Comparison of ENCODE assay signal across 1 cellular context in genomic region chr19:46404039-46404883, GRCh38.
TF ChIP-seq lines count a peak whose summit lies in the region.

No MANE protein-coding gene starts in this region.

TF ChIP-seq in HepG2, 621 proteins besides CTCF, POLR2A, EP300 and RAD21 (continued from another document and continues in another):
- TF ChIP-seq ZNF276 (CRISPR knock-in tag; IDR thresholded peaks at IDR 0.05; ENCODE audit: low read depth) = 0 out of 2 replicates have a peak, but pooled peaks have one; percentile 72
- peak; percentile 57 for TF ChIP-seq PHF20 (CRISPR knock-in tag; IDR thresholded peaks at IDR 0.05)
- TF ChIP-seq MAZ (IDR thresholded peaks at IDR 0.05; ENCODE audit: borderline replicate concordance, low read depth, low read length) = no peak
- TF ChIP-seq MAZ (CRISPR knock-in tag; IDR thresholded peaks at IDR 0.05; ENCODE audit: low read depth) = 0 out of 2 replicates have a peak, but pooled peaks have one; percentile 49
- no peak for TF ChIP-seq NR2F6 (IDR thresholded peaks at IDR 0.05)
- peak; percentile 43; the same call in 1 of the 2 replicates for TF ChIP-seq NR2F6 (CRISPR knock-in tag; IDR thresholded peaks at IDR 0.05)
- TF ChIP-seq ZNF513 (CRISPR knock-in tag; conservative IDR thresholded peaks at IDR 0.05) = no peak
- 0 out of 2 replicates have a peak, but pooled peaks have one; percentile 68 for TF ChIP-seq MAF1 (CRISPR knock-in tag; IDR thresholded peaks at IDR 0.05; ENCODE audit: borderline replicate concordance)
- peak; percentile 52; the same call in 1 of the 2 replicates for TF ChIP-seq ZBTB34 (CRISPR knock-in tag; IDR thresholded peaks at IDR 0.05)
- TF ChIP-seq ZZZ3 (CRISPR knock-in tag; IDR thresholded peaks at IDR 0.05; ENCODE audit: borderline replicate concordance) = no peak
- TF ChIP-seq ZNF766 (CRISPR knock-in tag; IDR thresholded peaks at IDR 0.05; ENCODE audit: borderline replicate concordance) = 0 out of 2 replicates have a peak, but pooled peaks have one; percentile 62
- 0 out of 2 replicates have a peak, but pooled peaks have one; percentile 67 for TF ChIP-seq REL (CRISPR knock-in tag; conservative IDR thresholded peaks at IDR 0.05)
- TF ChIP-seq TOE1 (CRISPR knock-in tag; IDR thresholded peaks at IDR 0.05) = no peak
- TF ChIP-seq ARHGAP35 (CRISPR knock-in tag; IDR thresholded peaks at IDR 0.05; ENCODE audit: borderline replicate concordance) = peak; percentile 39; the same call in 1 of the 2 replicates
- TF ChIP-seq POGZ (CRISPR knock-in tag; IDR thresholded peaks at IDR 0.05) = 0 out of 2 replicates have a peak, but pooled peaks have one; percentile 17
- no peak for TF ChIP-seq CREM (IDR thresholded peaks at IDR 0.05)
- no peak for TF ChIP-seq CREM (CRISPR knock-in tag; IDR thresholded peaks at IDR 0.05)
- no peak for TF ChIP-seq NCOA1 (CRISPR knock-in tag; IDR thresholded peaks at IDR 0.05)
- TF ChIP-seq CENPT (CRISPR knock-in tag; IDR thresholded peaks at IDR 0.05; ENCODE audit: low read depth) = 0 out of 2 replicates have a peak, but pooled peaks have one; percentile 68
- 0 out of 2 replicates have a peak, but pooled peaks have one; percentile 28 for TF ChIP-seq NRL (CRISPR knock-in tag; IDR thresholded peaks at IDR 0.05; ENCODE audit: borderline replicate concordance)
- TF ChIP-seq ZNF883 (CRISPR knock-in tag; IDR thresholded peaks at IDR 0.05; ENCODE audit: not compliant biosample characterization) = peak; percentile 68
- no peak for TF ChIP-seq STAG1 (CRISPR knock-in tag; IDR thresholded peaks at IDR 0.05)
- peak; percentile 75; the same call in 1 of the 2 replicates for TF ChIP-seq ZNF784 (CRISPR knock-in tag; IDR thresholded peaks at IDR 0.05; ENCODE audit: borderline replicate concordance)
- no peak for TF ChIP-seq CSRNP2 (CRISPR knock-in tag; conservative IDR thresholded peaks at IDR 0.05; ENCODE audit: low read depth)
- TF ChIP-seq SRSF1 (optimal IDR thresholded peaks at IDR 0.05; ENCODE audit: low read depth, low read length) = peak; percentile 93
- TF ChIP-seq TEAD2 (CRISPR knock-in tag; IDR thresholded peaks at IDR 0.05) = no peak
- TF ChIP-seq ZNF556 (CRISPR knock-in tag; IDR thresholded peaks at IDR 0.05; ENCODE audit: borderline replicate concordance) = no peak; the same call in 1 of the 2 replicates
- peak; percentile 59; the same call in 1 of the 2 replicates for TF ChIP-seq ZNF543 (CRISPR knock-in tag; IDR thresholded peaks at IDR 0.05)
- TF ChIP-seq PHF8 (CRISPR knock-in tag; IDR thresholded peaks at IDR 0.05) = peak; percentile 78
- TF ChIP-seq ELF4 (CRISPR knock-in tag; IDR thresholded peaks at IDR 0.05; ENCODE audit: borderline replicate concordance) = peak; percentile 71; the same call in 1 of the 2 replicates
- TF ChIP-seq MAX (IDR thresholded peaks at IDR 0.05) = peak; percentile 78
- no peak for TF ChIP-seq ZFP36L2 (CRISPR knock-in tag; IDR thresholded peaks at IDR 0.05)
- peak; percentile 54; the same call in 1 of the 2 replicates for TF ChIP-seq ZNF142 (CRISPR knock-in tag; IDR thresholded peaks at IDR 0.05)
- peak; percentile 70; the same call in 1 of the 2 replicates for TF ChIP-seq ZNF430 (CRISPR knock-in tag; IDR thresholded peaks at IDR 0.05)
- TF ChIP-seq PAWR (CRISPR knock-in tag; IDR thresholded peaks at IDR 0.05; ENCODE audit: borderline replicate concordance) = 0 out of 2 replicates have a peak, but pooled peaks have one; percentile 39
- peak; percentile 85; the same call in 1 of the 2 replicates for TF ChIP-seq ZNF839 (CRISPR knock-in tag; IDR thresholded peaks at IDR 0.05; ENCODE audit: borderline replicate concordance)
- peak; percentile 10; the same call in 1 of the 2 replicates for TF ChIP-seq SOX5 (CRISPR knock-in tag; IDR thresholded peaks at IDR 0.05; ENCODE audit: borderline replicate concordance)
- peak; percentile 61; the same call in 1 of the 2 replicates for TF ChIP-seq ATF7-NPFF (CRISPR knock-in tag; IDR thresholded peaks at IDR 0.05; ENCODE audit: low read depth)
- TF ChIP-seq ZNF260 (CRISPR knock-in tag; IDR thresholded peaks at IDR 0.05; ENCODE audit: borderline replicate concordance, low read depth) = peak; percentile 69; the same call in 1 of the 2 replicates
- 0 out of 2 replicates have a peak, but pooled peaks have one; percentile 77 for TF ChIP-seq SNAPC2 (CRISPR knock-in tag; IDR thresholded peaks at IDR 0.05)
- peak; percentile 65; the same call in 1 of the 2 replicates for TF ChIP-seq KLF11 (CRISPR knock-in tag; IDR thresholded peaks at IDR 0.05)
- no peak for TF ChIP-seq ZNF33B (CRISPR knock-in tag; IDR thresholded peaks at IDR 0.05)
- TF ChIP-seq ZNF614 (CRISPR knock-in tag; IDR thresholded peaks at IDR 0.05; ENCODE audit: borderline replicate concordance) = no peak
- no peak for TF ChIP-seq MAFK (conservative IDR thresholded peaks at IDR 0.05 in 1 of 2, IDR thresholded peaks at IDR 0.05 in 1 of 2; ENCODE audit: low read length in 2 of 2)
- TF ChIP-seq XRCC5 (optimal IDR thresholded peaks at IDR 0.05; ENCODE audit: low read length) = peak; percentile 66
- peak; percentile 19; the same call in 1 of the 2 replicates for TF ChIP-seq CAMTA2 (CRISPR knock-in tag; IDR thresholded peaks at IDR 0.05; ENCODE audit: borderline replicate concordance)
- no peak for TF ChIP-seq FOXM1 (CRISPR knock-in tag; IDR thresholded peaks at IDR 0.05)
- TF ChIP-seq SP5 (CRISPR knock-in tag; IDR thresholded peaks at IDR 0.05; ENCODE audit: borderline replicate concordance, low read depth) = peak; percentile 40
- TF ChIP-seq ETV5 (CRISPR knock-in tag; IDR thresholded peaks at IDR 0.05; ENCODE audit: borderline replicate concordance) = peak; percentile 53; the same call in 1 of the 2 replicates
- TF ChIP-seq ZNF256 (CRISPR knock-in tag; conservative IDR thresholded peaks at IDR 0.05) = 0 out of 2 replicates have a peak, but pooled peaks have one; percentile 51
- TF ChIP-seq ZNF20 (CRISPR knock-in tag; IDR thresholded peaks at IDR 0.05) = 0 out of 2 replicates have a peak, but pooled peaks have one; percentile 69
- TF ChIP-seq SRF (IDR thresholded peaks at IDR 0.05; ENCODE audit: low read depth, low read length) = no peak
- TF ChIP-seq ZNF800 (CRISPR knock-in tag; IDR thresholded peaks at IDR 0.05) = peak; percentile 66; the same call in 1 of the 2 replicates
